ENCODE assay signal across 1 cellular context in genomic region chr15:64379216-64379960, GRCh38.
TF ChIP-seq lines count a peak whose summit lies in the region.

No MANE protein-coding gene starts in this region.

TF ChIP-seq in K562, 482 proteins besides CTCF, POLR2A, EP300 and RAD21 (continued from another document):
- TF ChIP-seq, protein P1, sequence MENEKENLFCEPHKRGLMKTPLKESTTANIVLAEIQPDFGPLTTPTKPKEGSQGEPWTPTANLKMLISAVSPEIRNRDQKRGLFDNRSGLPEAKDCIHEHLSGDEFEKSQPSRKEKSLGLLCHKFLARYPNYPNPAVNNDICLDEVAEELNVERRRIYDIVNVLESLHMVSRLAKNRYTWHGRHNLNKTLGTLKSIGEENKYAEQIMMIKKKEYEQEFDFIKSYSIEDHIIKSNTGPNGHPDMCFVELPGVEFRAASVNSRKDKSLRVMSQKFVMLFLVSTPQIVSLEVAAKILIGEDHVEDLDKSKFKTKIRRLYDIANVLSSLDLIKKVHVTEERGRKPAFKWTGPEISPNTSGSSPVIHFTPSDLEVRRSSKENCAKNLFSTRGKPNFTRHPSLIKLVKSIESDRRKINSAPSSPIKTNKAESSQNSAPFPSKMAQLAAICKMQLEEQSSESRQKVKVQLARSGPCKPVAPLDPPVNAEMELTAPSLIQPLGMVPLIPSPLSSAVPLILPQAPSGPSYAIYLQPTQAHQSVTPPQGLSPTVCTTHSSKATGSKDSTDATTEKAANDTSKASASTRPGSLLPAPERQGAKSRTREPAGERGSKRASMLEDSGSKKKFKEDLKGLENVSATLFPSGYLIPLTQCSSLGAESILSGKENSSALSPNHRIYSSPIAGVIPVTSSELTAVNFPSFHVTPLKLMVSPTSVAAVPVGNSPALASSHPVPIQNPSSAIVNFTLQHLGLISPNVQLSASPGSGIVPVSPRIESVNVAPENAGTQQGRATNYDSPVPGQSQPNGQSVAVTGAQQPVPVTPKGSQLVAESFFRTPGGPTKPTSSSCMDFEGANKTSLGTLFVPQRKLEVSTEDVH (IDR thresholded peaks at IDR 0.05; ENCODE audit: low read depth, partially characterized antibody) = no peak
- TF ChIP-seq ELF2 (CRISPR knock-in tag; IDR thresholded peaks at IDR 0.05) (no peak), ZNF121 (CRISPR knock-in tag; conservative IDR thresholded peaks at IDR 0.05) (peak; percentile 86), NFRKB (IDR thresholded peaks at IDR 0.05; ENCODE audit: low read depth) (no peak), NONO (IDR thresholded peaks at IDR 0.05; ENCODE audit: low read depth in 2 of 2, low read length in 1 of 2) (no peak), ZNF124 (CRISPR knock-in tag; IDR thresholded peaks at IDR 0.05) (no peak), ATF1 (CRISPR knock-in tag; IDR thresholded peaks at IDR 0.05) (no peak), ATF1 (tag; IDR thresholded peaks at IDR 0.05) (no peak), PHF20 (IDR thresholded peaks at IDR 0.05; ENCODE audit: partially characterized antibody) (no peak), ZNF274 (IDR thresholded peaks at IDR 0.05; ENCODE audit: borderline replicate concordance, low read depth, low read length) (no peak), BCOR (IDR thresholded peaks at IDR 0.05) (peak; percentile 38; the same call in 1 of the 2 replicates), DIDO1 (tag; IDR thresholded peaks at IDR 0.05; ENCODE audit: low read depth) (no peak), KLF13 (tag; IDR thresholded peaks at IDR 0.05; ENCODE audit: borderline replicate concordance, low read depth) (no peak)
- TF ChIP-seq, protein P2, sequence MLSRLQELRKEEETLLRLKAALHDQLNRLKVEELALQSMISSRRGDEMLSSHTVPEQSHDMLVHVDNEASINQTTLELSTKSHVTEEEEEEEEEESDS (CRISPR knock-in tag; IDR thresholded peaks at IDR 0.05) = no peak
- TF ChIP-seq, protein P3, sequence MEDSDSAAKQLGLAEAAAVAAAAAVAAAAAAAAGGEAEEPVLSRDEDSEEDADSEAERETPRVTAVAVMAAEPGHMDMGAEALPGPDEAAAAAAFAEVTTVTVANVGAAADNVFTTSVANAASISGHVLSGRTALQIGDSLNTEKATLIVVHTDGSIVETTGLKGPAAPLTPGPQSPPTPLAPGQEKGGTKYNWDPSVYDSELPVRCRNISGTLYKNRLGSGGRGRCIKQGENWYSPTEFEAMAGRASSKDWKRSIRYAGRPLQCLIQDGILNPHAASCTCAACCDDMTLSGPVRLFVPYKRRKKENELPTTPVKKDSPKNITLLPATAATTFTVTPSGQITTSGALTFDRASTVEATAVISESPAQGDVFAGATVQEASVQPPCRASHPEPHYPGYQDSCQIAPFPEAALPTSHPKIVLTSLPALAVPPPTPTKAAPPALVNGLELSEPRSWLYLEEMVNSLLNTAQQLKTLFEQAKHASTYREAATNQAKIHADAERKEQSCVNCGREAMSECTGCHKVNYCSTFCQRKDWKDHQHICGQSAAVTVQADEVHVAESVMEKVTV (CRISPR knock-in tag; IDR thresholded peaks at IDR 0.05) = no peak
